20 cellular contexts compared by ENCODE assay signal in the genomic region with DNA sequence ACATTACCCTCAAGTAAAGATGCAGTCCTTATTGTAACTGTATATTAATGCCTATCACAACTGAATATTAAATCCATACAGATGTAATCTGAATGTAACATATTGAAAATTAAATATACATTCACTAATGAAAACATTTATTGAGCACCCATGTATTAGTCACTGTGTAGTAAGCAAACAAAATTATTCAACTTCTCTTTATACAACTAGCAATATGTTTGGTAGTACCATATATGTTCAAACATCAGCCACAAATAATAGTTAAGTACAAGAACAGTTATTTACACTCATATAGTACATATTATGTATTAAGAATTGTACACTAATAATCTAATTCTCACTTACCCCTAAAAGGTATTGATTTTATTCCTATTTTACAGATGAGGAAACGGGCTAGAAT. TPM values are rescaled to one million over a fixed set of nuclear protein-coding genes. Genes with fewer than 3 reads are reported as not detected.
DNase-seq lines count a peak whose midpoint lies in the region; ATAC-seq, FAIRE-seq and TF ChIP-seq lines count a peak whose summit lies in the region.
"Had no signal": no experiment of that assay in that cellular context is flagged by ENCODE, and none has a peak within 500 bp of the region (broad histone marks: within the 10 kb centered on the region; RNA-seq: fewer than 3 reads in every experiment).

No MANE protein-coding gene starts in this region.

- H3K36me3 Mint-ChIP-seq in endothelial cell (ENCODE audit: low read depth, unreplicated experiment): no peaks in the 10 kb centered on the region
- H3K36me3 Mint-ChIP-seq: CD4-positive, alpha-beta memory T cell; CD4-positive, CD25-positive, alpha-beta regulatory T cell; CD8-positive, alpha-beta memory T cell had no signal

- no peak overlapping the region for H3K27ac Mint-ChIP-seq in endothelial cell (ENCODE audit: unreplicated experiment)
- H3K27ac Mint-ChIP-seq: CD14-positive monocyte; CD4-positive, alpha-beta memory T cell; CD4-positive, CD25-positive, alpha-beta regulatory T cell; CD8-positive, alpha-beta memory T cell had no signal

- WGBS in A549 (ENCODE audit: missing lambda C conversion rate): 88% methylated on average over 1 of the region's 1 CpG

- FAIRE-seq in A549 (lab: Jason Lieb, UNC) (peak; percentile 76), G401.6 (lab: Jason Lieb, UNC) (peak; percentile 34), TTC549 (lab: Jason Lieb, UNC) (peak; percentile 87)
- FAIRE-seq: GM12878, GM12892, GM18507 had no signal

- no peak overlapping the region for H3K4me3 Mint-ChIP-seq in endothelial cell (ENCODE audit: unreplicated experiment)
- H3K4me3 Mint-ChIP-seq: CD14-positive monocyte; CD4-positive, alpha-beta memory T cell; CD4-positive, CD25-positive, alpha-beta regulatory T cell; CD8-positive, alpha-beta memory T cell had no signal

- H3K27ac ChIP-seq in A549: no peak overlapping the region
- H3K27ac ChIP-seq: 22Rv1, BLaER1 had no signal

- no peak for TF ChIP-seq RAD21 in A549 (conservative IDR thresholded peaks at IDR 0.05 in 1 of 2, IDR thresholded peaks at IDR 0.05 in 1 of 2)

- no peaks in the 10 kb centered on the region for H3K4me1 ChIP-seq in A549
- H3K4me1 ChIP-seq: BE2C, BLaER1 had no signal

- no peaks in the 10 kb centered on the region for H3K9me3 Mint-ChIP-seq in endothelial cell (ENCODE audit: unreplicated experiment)
- H3K9me3 Mint-ChIP-seq: CD14-positive monocyte; CD4-positive, alpha-beta memory T cell; CD8-positive, alpha-beta memory T cell had no signal

- DNase-seq in A549 (ENCODE audit: low read depth in 1 of 2, low spot score in 1 of 2) (no peak), endothelial cell (ENCODE audit: low spot score) (no peak)
- DNase-seq: ACHN; BE2C; C1 segment of cervical spinal cord; CD4-positive, alpha-beta memory T cell; CD4-positive, CD25-positive, alpha-beta regulatory T cell; CD8-positive, alpha-beta memory T cell; COR-L47; DMS79 treated with DMSO at 0.1 percent for 48 hours; GDM1 had no signal

- H3K9me3 ChIP-seq in A549: no peaks in the 10 kb centered on the region
- H3K9me3 ChIP-seq: BE2C, BLaER1 had no signal

- no peaks in the 10 kb centered on the region for H3K4me1 Mint-ChIP-seq in endothelial cell (ENCODE audit: unreplicated experiment)
- H3K4me1 Mint-ChIP-seq: CD14-positive monocyte; CD4-positive, alpha-beta memory T cell had no signal

- CTCF ChIA-PET in A549 (lab: Yijun Ruan, JAX): no interaction called here

- TF ChIP-seq EP300 in A549 (IDR thresholded peaks at IDR 0.05): no peak

- no peak overlapping the region for H3K4me2 ChIP-seq in A549
- H3K4me2 ChIP-seq: BLaER1 had no signal

- POLR2A ChIA-PET in A549 (lab: Yijun Ruan, JAX): no interaction called here

- TF ChIP-seq CTCF in A549 (IDR thresholded peaks at IDR 0.05) (no peak), endothelial cell (IDR thresholded peaks at IDR 0.05; ENCODE audit: unreplicated experiment) (no peak)

- TF ChIP-seq POLR2A in A549 (IDR thresholded peaks at IDR 0.05; ENCODE audit: low read length): no peak

- no peak overlapping the region for H3K4me3 ChIP-seq in A549
- H3K4me3 ChIP-seq: BLaER1, GM12878 had no signal

- ATAC-seq in A549: no peak
- ATAC-seq in HG02610 (IDR thresholded peaks at IDR 0.05; ENCODE audit: unreplicated experiment): no peak
- ATAC-seq: GM12878 had no signal

- no peaks in the 10 kb centered on the region for H3K27me3 Mint-ChIP-seq in endothelial cell (ENCODE audit: unreplicated experiment)
- H3K27me3 Mint-ChIP-seq: CD4-positive, alpha-beta memory T cell; CD4-positive, CD25-positive, alpha-beta regulatory T cell; CD8-positive, alpha-beta memory T cell had no signal

TF ChIP-seq in A549, 52 proteins besides CTCF, POLR2A, EP300 and RAD21:
- TF ChIP-seq ZFP36 (IDR thresholded peaks at IDR 0.05; ENCODE audit: borderline replicate concordance, partially characterized antibody): no peak

RNA-seq across cellular contexts. Expression of a gene that starts 17.9 kb away (rescaled TPM):
- polyA plus RNA-seq in A549 (2011; rRNA removed): 13.5 and 20.4 TPM in 2 replicates
- polyA plus RNA-seq in A549 (2012; cell fraction: cytosol; rRNA removed): 3.6 and 3.8 TPM in 2 replicates
- 2.9 and 4.2 TPM in 2 replicates for polyA plus RNA-seq in A549 (2012; cell fraction: nucleus; rRNA removed)
- polyA plus RNA-seq in A549 (2017; fragmentation: RNase III; extraction: RNeasy Plus Mini Kit Qiagen cat#74134 plus additional on column Dnase treatment): 12.3 to 13.3 TPM (median 13.0 TPM) in 3 replicates
- polyA minus RNA-seq in A549 (2011; rRNA and poly(A)+ RNA removed): 4.7 TPM in 2 replicates
- total RNA-seq in endothelial cell (ENCODE audit: unreplicated experiment): 3.8 TPM
- polyA plus RNA-seq: CD4-positive, alpha-beta memory T cell; CD8-positive, alpha-beta memory T cell had no signal
